ENCODE assay signal across 15 cellular contexts in genomic region chr12:124893792-124894516, GRCh38. TPM values are rescaled to one million over a fixed set of nuclear protein-coding genes. Genes with fewer than 3 reads are reported as not detected.
A peak's percentile ranks its signal among the peaks of the same experiment; 100 is the strongest.
DNase-seq lines count a peak whose midpoint lies in the region; ATAC-seq lines count a peak whose summit lies in the region.
"Had no signal": no experiment of that assay in that cellular context is flagged by ENCODE, and none has a peak within 500 bp of the region (broad histone marks: within the 10 kb centered on the region; RNA-seq: fewer than 3 reads in every experiment).

No MANE protein-coding gene starts in this region.

- ATAC-seq in activated naive CD4-positive, alpha-beta T cell treated with anti-CD3 and anti-CD28 coated beads, Interleukin-2, amount 50 U/mL, for 72 hours, result peak; percentile 73 to 77
- ATAC-seq in GM21717 (IDR thresholded peaks at IDR 0.05; ENCODE audit: unreplicated experiment), result peak; percentile 72
- peak; percentile 62 for ATAC-seq in HG03432 (IDR thresholded peaks at IDR 0.05; ENCODE audit: unreplicated experiment)
- ATAC-seq in stimulated activated naive CD8-positive, alpha-beta T cell treated with anti-CD3 and anti-CD28 coated beads, Interleukin-15, amount 100 ng/mL, for 72 hours, result peak; percentile 40
- ATAC-seq: gastrocnemius medialis, pancreas had no signal

- CTCF ChIA-PET in activated naive CD4-positive, alpha-beta T cell treated with anti-CD3 and anti-CD28 coated beads, Interleukin-2, amount 10 ng/mL, durations not matched to agents 7 days and 5 days (lab: Charles Lee), result interaction anchor here (0.9 kb wide), 1 partner anchor 8 kb away, joined by 3 read pairs; no protein-coding TSS in a partner anchor

- H3K4me3 Mint-ChIP-seq in activated naive CD4-positive, alpha-beta T cell treated with anti-CD3 and anti-CD28 coated beads, Interleukin-2, amount 10 ng/mL, durations not matched to agents 7 days and 5 days, result no peak overlapping the region
- H3K4me3 Mint-ChIP-seq in stimulated activated naive CD8-positive, alpha-beta T cell treated with anti-CD3 and anti-CD28 coated beads, Interleukin-15, amount 100 ng/mL, for 72 hours, result no peak overlapping the region

- H3K36me3 Mint-ChIP-seq in activated naive CD4-positive, alpha-beta T cell treated with anti-CD3 and anti-CD28 coated beads, Interleukin-2, amount 50 U/mL, for 72 hours, result no peaks in the 10 kb centered on the region
- no peaks in the 10 kb centered on the region for H3K36me3 Mint-ChIP-seq in activated naive CD4-positive, alpha-beta T cell treated with anti-CD3 and anti-CD28 coated beads, Interleukin-2, amount 10 ng/mL, durations not matched to agents 7 days and 5 days

- peaks cover 26% of the 10 kb centered on the region for H3K27me3 Mint-ChIP-seq in activated naive CD4-positive, alpha-beta T cell treated with anti-CD3 and anti-CD28 coated beads, Interleukin-2, amount 10 ng/mL, durations not matched to agents 7 days and 5 days
- no peaks in the 10 kb centered on the region for H3K27me3 Mint-ChIP-seq in stimulated activated naive CD8-positive, alpha-beta T cell treated with anti-CD3 and anti-CD28 coated beads, Interleukin-15, amount 100 ng/mL, for 72 hours

- DNase-seq in activated naive CD4-positive, alpha-beta T cell treated with anti-CD3 and anti-CD28 coated beads, Interleukin-2, amount 50 U/mL, for 72 hours (ENCODE audit: low spot score in 2 of 2), result no peak
- no peak for DNase-seq in activated naive CD4-positive, alpha-beta T cell treated with anti-CD3 and anti-CD28 coated beads, Interleukin-2, amount 10 ng/mL, durations not matched to agents 7 days and 5 days
- DNase-seq in stimulated activated naive CD8-positive, alpha-beta T cell treated with anti-CD3 and anti-CD28 coated beads, Interleukin-15, amount 100 ng/mL, for 72 hours, result no peak
- DNase-seq in NCI-H2227 (lab: John Stamatoyannopoulos, UW; ENCODE audit: unreplicated experiment) (no peak), KG1 (lab: John Stamatoyannopoulos, UW) (no peak), ureter (ENCODE audit: low spot score) (no peak)
- DNase-seq: activated naive CD4-positive, alpha-beta T cell treated with Interleukin-2 at 50 U/mL for 16 hours; Calu3; gastrocnemius medialis; NCI-H1092 treated with DMSO at 0.1 percent for 48 hours; NCI-H510A treated with DMSO at 0.1 percent for 48 hours; pancreas; trophoblast cell had no signal

- peak overlapping the region in 1 of 2 donors; percentile 44 for H3K27ac Mint-ChIP-seq in activated naive CD4-positive, alpha-beta T cell treated with anti-CD3 and anti-CD28 coated beads, Interleukin-2, amount 50 U/mL, for 72 hours
- no peak overlapping the region for H3K27ac Mint-ChIP-seq in activated naive CD4-positive, alpha-beta T cell treated with anti-CD3 and anti-CD28 coated beads, Interleukin-2, amount 10 ng/mL, durations not matched to agents 7 days and 5 days
- no peak overlapping the region for H3K27ac Mint-ChIP-seq in stimulated activated naive CD8-positive, alpha-beta T cell treated with anti-CD3 and anti-CD28 coated beads, Interleukin-15, amount 100 ng/mL, for 72 hours

- peaks cover 12% of the 10 kb centered on the region for H3K4me1 Mint-ChIP-seq in activated naive CD4-positive, alpha-beta T cell treated with anti-CD3 and anti-CD28 coated beads, Interleukin-2, amount 10 ng/mL, durations not matched to agents 7 days and 5 days
- H3K4me1 Mint-ChIP-seq in stimulated activated naive CD8-positive, alpha-beta T cell treated with anti-CD3 and anti-CD28 coated beads, Interleukin-15, amount 100 ng/mL, for 72 hours, result peaks cover 14% of the 10 kb centered on the region

- H3K9me3 Mint-ChIP-seq in activated naive CD4-positive, alpha-beta T cell treated with anti-CD3 and anti-CD28 coated beads, Interleukin-2, amount 50 U/mL, for 72 hours, result no peaks in the 10 kb centered on the region
- no peaks in the 10 kb centered on the region for H3K9me3 Mint-ChIP-seq in activated naive CD4-positive, alpha-beta T cell treated with anti-CD3 and anti-CD28 coated beads, Interleukin-2, amount 10 ng/mL, durations not matched to agents 7 days and 5 days
- no peaks in the 10 kb centered on the region for H3K9me3 Mint-ChIP-seq in stimulated activated naive CD8-positive, alpha-beta T cell treated with anti-CD3 and anti-CD28 coated beads, Interleukin-15, amount 100 ng/mL, for 72 hours

RNA-seq across cellular contexts. Expression of gene UBC, which starts 20.5 kb away (rescaled TPM):
- 100 to 1,000 TPM; 806 to 863 TPM for total RNA-seq in activated naive CD4-positive, alpha-beta T cell treated with anti-CD3 and anti-CD28 coated beads, Interleukin-2, amount 50 U/mL, for 72 hours
- total RNA-seq in ureter, result 1,015 TPM

RNA-seq across cellular contexts. Expression of gene SCARB1, which starts 30.3 kb away (rescaled TPM):
- 10 to 100 TPM; 15.3 to 23.6 TPM for total RNA-seq in activated naive CD4-positive, alpha-beta T cell treated with anti-CD3 and anti-CD28 coated beads, Interleukin-2, amount 50 U/mL, for 72 hours
- total RNA-seq in ureter, result 20.8 TPM
